11 cellular contexts compared by ENCODE assay signal in the genomic region with DNA sequence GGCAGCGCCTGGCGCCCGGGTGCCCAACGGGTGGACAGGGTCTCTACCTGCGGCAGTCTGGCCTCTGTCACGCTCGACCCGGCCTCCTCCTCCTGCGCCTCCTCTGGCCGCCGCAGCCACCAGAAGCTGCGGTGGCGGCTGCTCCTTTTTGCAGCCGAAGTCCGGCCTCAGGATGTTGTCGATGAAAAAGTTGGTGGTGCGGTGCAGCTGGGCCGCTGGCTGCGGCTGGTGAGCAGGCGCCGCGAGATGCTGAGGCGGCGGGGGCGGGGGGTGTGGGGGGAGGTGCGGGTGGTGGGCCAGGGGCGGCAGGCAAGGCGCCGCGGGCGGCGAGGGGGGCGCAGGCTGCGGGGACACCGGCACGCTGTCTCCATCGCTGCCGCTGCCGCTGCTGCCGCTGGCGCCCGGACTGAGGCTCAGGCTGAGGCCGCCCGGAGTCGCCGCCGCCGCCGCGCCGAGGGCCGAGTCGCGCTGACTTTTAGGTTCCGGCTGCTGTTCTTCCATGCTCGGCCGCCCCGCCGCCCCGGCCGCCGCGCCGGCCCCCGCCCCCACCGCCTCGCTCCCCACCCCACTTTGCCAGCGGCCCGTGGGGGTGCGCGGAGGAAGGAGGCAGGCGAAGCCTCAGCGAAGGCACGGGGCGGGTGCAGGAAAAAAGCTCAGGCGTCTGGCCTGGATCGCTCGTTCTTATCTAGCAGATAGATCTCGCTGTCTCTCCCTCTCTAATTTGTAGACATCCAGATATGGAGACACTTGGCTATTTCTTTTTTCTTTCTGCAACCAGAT. TPM values are rescaled to one million over a fixed set of nuclear protein-coding genes. Genes with fewer than 3 reads are reported as not detected.
DNase-seq lines count a peak whose midpoint lies in the region; TF ChIP-seq lines count a peak whose summit lies in the region.
"Had no signal": no experiment of that assay in that cellular context is flagged by ENCODE, and none has a peak within 500 bp of the region (broad histone marks: within the 10 kb centered on the region; RNA-seq: fewer than 3 reads in every experiment).

No MANE protein-coding gene starts in this region.

- H3K9me3 ChIP-seq in SJSA1 (replicated peaks) (no peaks in the 10 kb centered on the region), smooth muscle cell (replicated peaks; ENCODE audit: low read depth) (no peaks in the 10 kb centered on the region), thyroid gland (no peaks in the 10 kb centered on the region)

- no peak for TF ChIP-seq POLR2A in thyroid gland (IDR thresholded peaks at IDR 0.05)

- no peak overlapping the region for H2AFZ ChIP-seq in smooth muscle cell (ENCODE audit: low read depth)

- WGBS in smooth muscle cell (ENCODE audit: low lambda C conversion rate): under 1% methylated on average over 38 of the region's 79 CpGs
- 3 to 4% methylated on average over 9 to 22 of the region's 79 CpGs for WGBS in thyroid gland, 2 donors

- intact Hi-C loops in thyroid gland (cut with DNase I): no loop called here

- H3K27ac ChIP-seq in SJSA1 (0 out of 2 replicates have a peak overlapping the region, but pooled peaks have one; percentile 20), smooth muscle cell (ENCODE audit: low read depth) (peak overlapping the region; percentile 6), thyroid gland (no peak overlapping the region)

- TF ChIP-seq CTCF in foreskin fibroblast (IDR thresholded peaks at IDR 0.05; ENCODE audit: low read depth, low read length): no peak
- TF ChIP-seq CTCF in smooth muscle cell (IDR thresholded peaks at IDR 0.05; ENCODE audit: borderline replicate concordance, insufficient read depth, poor library complexity, severe bottlenecking): no peak
- no peak for TF ChIP-seq CTCF in thyroid gland (IDR thresholded peaks at IDR 0.05)

- H3K4me2 ChIP-seq in smooth muscle cell: peak overlapping the region; percentile 99

- H3K79me2 ChIP-seq in smooth muscle cell (ENCODE audit: low read depth): peaks cover 3% of the 10 kb centered on the region

- H4K20me1 ChIP-seq in smooth muscle cell (ENCODE audit: low read depth): no peaks in the 10 kb centered on the region

- H3K9ac ChIP-seq in smooth muscle cell (ENCODE audit: low read depth): no peak overlapping the region

- DNase-seq in activated CD4-positive, alpha-beta T cell treated with anti-CD3 and anti-CD28 coated beads for 1 hour: peak; percentile 4
- DNase-seq in activated CD4-positive, alpha-beta T cell treated with anti-CD3 and anti-CD28 coated beads for 48 hours: no peak
- peak in 1 of 2 experiments; percentile 41 for DNase-seq in SJSA1 (ENCODE audit: low read depth in 1 of 2, low spot score in 2 of 2)
- peak in 1 of 2 donors; percentile 52 for DNase-seq in foreskin fibroblast
- DNase-seq in smooth muscle cell (lab: John Stamatoyannopoulos, UW; ENCODE audit: unreplicated experiment): no peak
- no peak for DNase-seq in amygdala (lab: John Stamatoyannopoulos, UW)
- DNase-seq in thyroid gland: no peak
- DNase-seq in 8988T: no peak
- DNase-seq: activated effector memory CD4-positive, alpha-beta T cell treated with anti-CD3 and anti-CD28 coated beads, Interleukin-2, amount 50 U/mL, for 16 hours; NCI-H2029 had no signal

- H3K4me1 ChIP-seq in SJSA1 (replicated peaks): peaks cover 17% of the 10 kb centered on the region
- peaks cover 10% of the 10 kb centered on the region for H3K4me1 ChIP-seq in smooth muscle cell (ENCODE audit: low read depth)
- H3K4me1 ChIP-seq in thyroid gland: peaks cover 25 to 54% of the 10 kb centered on the region in 2 donors

- H3K36me3 ChIP-seq in SJSA1 (peaks cover 14% of the 10 kb centered on the region), smooth muscle cell (ENCODE audit: low read depth) (no peaks in the 10 kb centered on the region), thyroid gland (no peaks in the 10 kb centered on the region)

- peak overlapping the region; percentile 80 for H3K4me3 ChIP-seq in SJSA1
- peak overlapping the region; percentile 38 to 43 for H3K4me3 ChIP-seq in foreskin fibroblast (ENCODE audit: low read depth in 1 of 2, low read length in 2 of 2)
- peak overlapping the region; percentile 64 for H3K4me3 ChIP-seq in smooth muscle cell
- peak overlapping the region in 1 of 3 donors; percentile 15 for H3K4me3 ChIP-seq in thyroid gland (replicated peaks in 1 of 3)
- H3K4me3 ChIP-seq: lung had no signal

- no peaks in the 10 kb centered on the region for H3F3A ChIP-seq in smooth muscle cell (ENCODE audit: low read depth)

- H3K27me3 ChIP-seq in SJSA1 (replicated peaks): no peaks in the 10 kb centered on the region
- peaks cover 99% of the 10 kb centered on the region for H3K27me3 ChIP-seq in smooth muscle cell (ENCODE audit: low read depth)
- peaks cover 84% of the 10 kb centered on the region for H3K27me3 ChIP-seq in thyroid gland

RNA-seq across cellular contexts. Expression of a gene that starts 0.6 kb away (rescaled TPM):
- total RNA-seq in SJSA1 (2014; rRNA removed; shearing (Covaris generic)): 4.0 and 4.7 TPM in 2 replicates
- 3.0 TPM in 2 replicates for total RNA-seq in smooth muscle cell
- polyA plus RNA-seq in smooth muscle cell: 3.4 and 12.9 TPM in 2 replicates
- total RNA-seq in thyroid gland: under 1 TPM in 1 of 4 donors, not detected in 3; 0.11 TPM
- total RNA-seq: lung had no signal
- polyA plus RNA-seq: lung had no signal

Comparison
In these comparisons a context has a peak if more than half of its experiments do, and no peak if none do; other contexts are left out.
1. H3K27ac ChIP-seq: peak in SJSA1 (single experiment) and smooth muscle cell (single experiment); none in thyroid gland (0 of 3).